In the genomic region with DNA sequence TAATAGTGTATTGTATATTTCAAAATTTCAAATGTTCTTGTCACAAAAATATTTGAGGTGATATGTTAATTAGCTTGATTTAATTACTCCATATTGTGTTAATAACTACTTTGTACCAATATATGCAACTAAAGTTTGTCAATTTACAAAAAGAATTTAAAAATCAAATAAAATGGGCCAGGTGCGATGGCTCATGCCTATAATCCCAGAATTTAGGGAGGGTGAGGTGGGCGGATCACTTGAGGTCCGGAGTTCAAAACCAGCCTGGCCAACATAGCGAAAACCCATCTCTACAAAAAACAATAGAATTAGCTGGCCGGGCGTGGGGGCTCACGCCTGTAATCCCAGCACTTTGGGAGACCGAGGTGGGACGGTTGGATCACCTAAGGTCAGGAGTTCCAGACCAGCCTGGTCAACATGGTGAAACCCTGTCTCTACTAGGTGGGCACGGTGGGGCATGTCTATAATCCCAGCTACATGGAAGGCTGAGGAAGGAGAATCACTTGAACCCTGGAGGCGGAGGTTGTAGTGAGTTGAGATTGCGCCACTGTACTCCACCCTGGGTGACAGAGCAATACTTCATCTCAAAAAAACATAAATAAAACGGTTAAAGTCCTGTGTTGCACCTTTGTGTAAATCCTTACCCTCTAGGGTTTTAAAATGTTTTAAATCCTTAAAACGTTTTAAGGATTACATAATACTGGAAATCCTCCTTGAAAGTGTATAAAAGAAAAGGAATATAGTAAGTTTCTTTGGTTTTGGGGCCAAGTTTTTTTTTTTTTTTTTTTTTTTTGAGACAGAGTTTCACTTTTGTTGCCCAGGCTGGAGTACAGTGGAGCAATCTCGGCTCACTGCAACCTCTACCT, we compare ENCODE assay signal across 8 cellular contexts. TPM values are rescaled to one million over a fixed set of nuclear protein-coding genes. Genes with fewer than 3 reads are reported as not detected.
DNase-seq lines count a peak whose midpoint lies in the region; ATAC-seq and TF ChIP-seq lines count a peak whose summit lies in the region.

No MANE protein-coding gene starts in this region.

- H3K36me3 Mint-ChIP-seq in chondrocyte (ENCODE audit: low read depth) = peaks cover 12% of the 10 kb centered on the region
- H3K36me3 Mint-ChIP-seq in natural killer cell treated with Interleukin-12 subunit alpha and Interleukin-12 subunit beta and Interleukin-15 and Interleukin-18, amount 100 ng/mL, for 72 hours = peaks cover 20% of the 10 kb centered on the region

- no peak for ATAC-seq in natural killer cell treated with Interleukin-12 subunit alpha and Interleukin-12 subunit beta and Interleukin-15 and Interleukin-18, amount 100 ng/mL, for 72 hours
- ATAC-seq in GM18498 (IDR thresholded peaks at IDR 0.05; ENCODE audit: unreplicated experiment) = no peak

- peaks cover 7% of the 10 kb centered on the region for H3K27me3 ChIP-seq in Loucy (ENCODE audit: insufficient read depth, low read length, poor library complexity, severe bottlenecking)

- H3K4me2 ChIP-seq in Loucy (ENCODE audit: low read depth, low read length, poor library complexity, severe bottlenecking) = peak overlapping the region; percentile 73

- peaks cover 15% of the 10 kb centered on the region for H4K20me1 ChIP-seq in Loucy (ENCODE audit: insufficient read depth, low read length, poor library complexity, severe bottlenecking)

- peaks cover 42% of the 10 kb centered on the region for H3K4me1 Mint-ChIP-seq in chondrocyte (ENCODE audit: low read depth)
- H3K4me1 Mint-ChIP-seq in natural killer cell treated with Interleukin-12 subunit alpha and Interleukin-12 subunit beta and Interleukin-15 and Interleukin-18, amount 100 ng/mL, for 72 hours (ENCODE audit: low read depth in 2 of 2) = peaks cover 33 to 45% of the 10 kb centered on the region in 2 donors

- H3K79me2 ChIP-seq in Loucy (ENCODE audit: insufficient read depth, low read length) = peaks cover 43% of the 10 kb centered on the region

- no peak overlapping the region for H3K27ac Mint-ChIP-seq in chondrocyte (ENCODE audit: unreplicated experiment)
- no peak overlapping the region for H3K27ac Mint-ChIP-seq in natural killer cell treated with Interleukin-12 subunit alpha and Interleukin-12 subunit beta and Interleukin-15 and Interleukin-18, amount 100 ng/mL, for 72 hours

- no peaks in the 10 kb centered on the region for H3K9me2 ChIP-seq in Loucy (replicated peaks; ENCODE audit: low read depth, low read length)

- no peaks in the 10 kb centered on the region; the same call in 1 of the 2 replicates for H3K36me3 ChIP-seq in Loucy (ENCODE audit: insufficient read depth, low read length)

- peaks cover 3% of the 10 kb centered on the region; the same call in 1 of the 2 replicates for H3F3A ChIP-seq in Loucy (ENCODE audit: low read depth)

- H2AFZ ChIP-seq in Loucy (ENCODE audit: low read length) = no peak overlapping the region

- H3K27ac ChIP-seq in C4-2B = peak overlapping the region; percentile 52; the same call in 1 of the 2 replicates

- DNase-seq in chondrocyte (ENCODE audit: low spot score) = no peak
- DNase-seq in natural killer cell treated with Interleukin-12 subunit alpha and Interleukin-12 subunit beta and Interleukin-15 and Interleukin-18, amount 100 ng/mL, for 72 hours (ENCODE audit: low spot score) = no peak
- DNase-seq in stimulated activated naive CD4-positive, alpha-beta T cell treated with Interleukin-2 at 50 U/mL for 16 hours (lab: John Stamatoyannopoulos, UW) = no peak
- DNase-seq in kidney glomerular epithelial cell (lab: John Stamatoyannopoulos, UW) = no peak
- no peak for DNase-seq in AML-193 (lab: John Stamatoyannopoulos, UW)

- peaks cover 15% of the 10 kb centered on the region for H3K4me1 ChIP-seq in Loucy (ENCODE audit: insufficient read depth, low read length, poor library complexity, severe bottlenecking)

- no peaks in the 10 kb centered on the region for H3K27me3 Mint-ChIP-seq in chondrocyte (ENCODE audit: low read depth)
- no peaks in the 10 kb centered on the region for H3K27me3 Mint-ChIP-seq in natural killer cell treated with Interleukin-12 subunit alpha and Interleukin-12 subunit beta and Interleukin-15 and Interleukin-18, amount 100 ng/mL, for 72 hours

- TF ChIP-seq CTCF in C4-2B (conservative IDR thresholded peaks at IDR 0.05) = no peak
- TF ChIP-seq CTCF in Loucy (conservative IDR thresholded peaks at IDR 0.05; ENCODE audit: low read length) = no peak
- TF ChIP-seq CTCF in chondrocyte (IDR thresholded peaks at IDR 0.05) = no peak

- no peaks in the 10 kb centered on the region for H3K9me3 Mint-ChIP-seq in chondrocyte (ENCODE audit: low read depth)
- no peaks in the 10 kb centered on the region for H3K9me3 Mint-ChIP-seq in natural killer cell treated with Interleukin-12 subunit alpha and Interleukin-12 subunit beta and Interleukin-15 and Interleukin-18, amount 100 ng/mL, for 72 hours

- H3K9ac ChIP-seq in Loucy (ENCODE audit: low read depth, low read length, poor library complexity, severe bottlenecking) = peak overlapping the region; percentile 75

- H3K4me3 ChIP-seq in Loucy (ENCODE audit: low read length, poor library complexity, severe bottlenecking) = peak overlapping the region; percentile 77

- peak overlapping the region; percentile 80 for H3K4me3 Mint-ChIP-seq in chondrocyte (ENCODE audit: unreplicated experiment)
- H3K4me3 Mint-ChIP-seq in natural killer cell treated with Interleukin-12 subunit alpha and Interleukin-12 subunit beta and Interleukin-15 and Interleukin-18, amount 100 ng/mL, for 72 hours = peak overlapping the region; percentile 84

- H3K9me3 ChIP-seq in Loucy (ENCODE audit: insufficient read depth, low read depth, low read length) = no peaks in the 10 kb centered on the region

RNA-seq across cellular contexts. Expression of a gene that starts 4.0 kb away (rescaled TPM):
- 46.8 to 57.9 TPM (median 50.4 TPM) in 3 replicates for total RNA-seq in chondrocyte
- 100 to 1,000 TPM; 107 to 113 TPM for total RNA-seq in natural killer cell treated with Interleukin-12 subunit alpha and Interleukin-12 subunit beta and Interleukin-15 and Interleukin-18, amount 100 ng/mL, for 72 hours

RNA-seq across cellular contexts. Expression of a gene that starts 16.2 kb away (rescaled TPM):
- total RNA-seq in chondrocyte = 23.0 to 46.3 TPM (median 46.2 TPM) in 3 replicates
- 100 to 1,000 TPM; 160 to 262 TPM for total RNA-seq in natural killer cell treated with Interleukin-12 subunit alpha and Interleukin-12 subunit beta and Interleukin-15 and Interleukin-18, amount 100 ng/mL, for 72 hours

RNA-seq across cellular contexts. Expression of a gene that starts 16.5 kb away (rescaled TPM):
- 0.89 to 1.5 TPM (median 1.00 TPM) in 3 replicates for total RNA-seq in chondrocyte
- 1 to 10 TPM; 1.7 to 4.1 TPM for total RNA-seq in natural killer cell treated with Interleukin-12 subunit alpha and Interleukin-12 subunit beta and Interleukin-15 and Interleukin-18, amount 100 ng/mL, for 72 hours

RNA-seq across cellular contexts. Expression of a gene that starts 24.8 kb away (rescaled TPM):
- 35.0 to 42.5 TPM (median 35.7 TPM) in 3 replicates for total RNA-seq in chondrocyte
- 100 to 1,000 TPM in 1 of 2 donors, 10 to 100 TPM in 1; 94.6 to 113 TPM for total RNA-seq in natural killer cell treated with Interleukin-12 subunit alpha and Interleukin-12 subunit beta and Interleukin-15 and Interleukin-18, amount 100 ng/mL, for 72 hours

RNA-seq across cellular contexts. Expression of a gene that starts 31.0 kb away (rescaled TPM):
- total RNA-seq in chondrocyte = 63.8 to 67.5 TPM (median 64.2 TPM) in 3 replicates
- 10 to 100 TPM; 37.2 to 46.6 TPM for total RNA-seq in natural killer cell treated with Interleukin-12 subunit alpha and Interleukin-12 subunit beta and Interleukin-15 and Interleukin-18, amount 100 ng/mL, for 72 hours
